In genomic region chr2:239559417-239560261, GRCh38 we compare ENCODE assay signal across 27 cellular contexts.
"Had no signal": no experiment of that assay in that cellular context is flagged by ENCODE, and none has a peak within 500 bp of the region (broad histone marks: within the 10 kb centered on the region; RNA-seq: fewer than 3 reads in every experiment).

No MANE protein-coding gene starts in this region.

- H3K36me3 ChIP-seq: breast epithelium, gastrocnemius medialis, right atrium auricular region, tibial nerve had no signal

- H3K4me3 ChIP-seq: breast epithelium, dorsolateral prefrontal cortex, gastrocnemius medialis, hepatocyte, right atrium auricular region, tibial nerve had no signal

- H3K27ac ChIP-seq: breast epithelium, dorsolateral prefrontal cortex, gastrocnemius medialis, hepatocyte, parathyroid adenoma, right atrium auricular region, tibial nerve, VCaP had no signal

- H3K36me3 Mint-ChIP-seq: activated CD4-positive, alpha-beta memory T cell treated with anti-CD3 and anti-CD28 coated beads for 36 hours; activated naive CD4-positive, alpha-beta T cell treated with anti-CD3 and anti-CD28 coated beads, Interleukin-2, amount 50 U/mL, for 72 hours; mesothelial cell of epicardium; naive B cell; T-cell had no signal

- H3K27me3 ChIP-seq: dorsolateral prefrontal cortex, gastrocnemius medialis, right atrium auricular region, tibial nerve had no signal

- H3K27ac Mint-ChIP-seq: activated CD4-positive, alpha-beta memory T cell treated with anti-CD3 and anti-CD28 coated beads for 36 hours; activated CD4-positive, alpha-beta T cell treated with anti-CD3 and anti-CD28 coated beads, Interleukin-2, amount 10 ng/mL, durations not matched to agents 24 days and 14 days; activated naive CD4-positive, alpha-beta T cell treated with anti-CD3 and anti-CD28 coated beads, Interleukin-2, amount 50 U/mL, for 72 hours; activated T-helper 17 cell treated with anti-CD3 and anti-CD28 coated beads, Interleukin-2, amount 50 U/mL, for 72 hours; mesothelial cell of epicardium; naive B cell; T-cell; T-helper 2 cell treated with Interferon-gamma antibody and Interleukin-4, amounts not matched to agents 5 μg/mL and 100 μg/mL, for 36 hours had no signal

- H3K4me1 ChIP-seq: breast epithelium, gastrocnemius medialis, parathyroid adenoma, right atrium auricular region had no signal

- H3K4me3 Mint-ChIP-seq: activated CD4-positive, alpha-beta memory T cell treated with anti-CD3 and anti-CD28 coated beads for 36 hours; activated CD4-positive, alpha-beta T cell treated with anti-CD3 and anti-CD28 coated beads, Interleukin-2, amount 10 ng/mL, durations not matched to agents 24 days and 14 days; activated T-helper 17 cell treated with anti-CD3 and anti-CD28 coated beads, Interleukin-2, amount 50 U/mL, for 72 hours; mesothelial cell of epicardium; naive B cell; neural crest cell; T-cell; T-helper 2 cell treated with Interferon-gamma antibody and Interleukin-4, amounts not matched to agents 5 μg/mL and 100 μg/mL, for 36 hours had no signal

- H3K4me1 Mint-ChIP-seq: activated CD4-positive, alpha-beta T cell treated with anti-CD3 and anti-CD28 coated beads, Interleukin-2, amount 10 ng/mL, durations not matched to agents 24 days and 14 days; activated T-helper 17 cell treated with anti-CD3 and anti-CD28 coated beads, Interleukin-2, amount 50 U/mL, for 72 hours; mesothelial cell of epicardium; naive B cell; neural crest cell had no signal

- H3K9me3 ChIP-seq: breast epithelium, gastrocnemius medialis, right atrium auricular region, tibial nerve had no signal

- H3K9me3 Mint-ChIP-seq: activated CD4-positive, alpha-beta memory T cell treated with anti-CD3 and anti-CD28 coated beads for 36 hours; activated CD4-positive, alpha-beta T cell treated with anti-CD3 and anti-CD28 coated beads, Interleukin-2, amount 10 ng/mL, durations not matched to agents 24 days and 14 days; activated naive CD4-positive, alpha-beta T cell treated with anti-CD3 and anti-CD28 coated beads, Interleukin-2, amount 50 U/mL, for 72 hours; activated T-helper 17 cell treated with anti-CD3 and anti-CD28 coated beads, Interleukin-2, amount 50 U/mL, for 72 hours; mesothelial cell of epicardium; neural crest cell; T-cell; T-helper 2 cell treated with Interferon-gamma antibody and Interleukin-4, amounts not matched to agents 5 μg/mL and 100 μg/mL, for 36 hours had no signal

- DNase-seq: activated CD4-positive, alpha-beta memory T cell treated with anti-CD3 and anti-CD28 coated beads for 36 hours; activated CD4-positive, alpha-beta T cell treated with anti-CD3 and anti-CD28 coated beads, Interleukin-2, amount 10 ng/mL, durations not matched to agents 24 days and 14 days; activated CD8-positive, alpha-beta memory T cell treated with anti-CD3 and anti-CD28 coated beads, Interleukin-2, amount 50 U/mL, for 4 hours; activated gamma-delta T cell treated with Interleukin-2 at 50 U/mL for 16 hours; activated T-cell treated with anti-CD3 and anti-CD28 coated beads, Interleukin-2, amount 50 U/mL, for 1 hour; dorsolateral prefrontal cortex; effector memory CD4-positive, alpha-beta T cell; gastrocnemius medialis; islet precursor cell; left ventricle myocardium superior; mammary epithelial cell; naive B cell; occipital lobe; stimulated activated CD4-positive, alpha-beta T cell treated with anti-CD3 and anti-CD28 coated beads, Interleukin-2, amount 100 ng/mL, for 48 hours; stimulated activated naive CD4-positive, alpha-beta T cell treated with Interleukin-2 at 50 U/mL for 16 hours; T-cell had no signal

- ATAC-seq: activated naive CD4-positive, alpha-beta T cell treated with anti-CD3 and anti-CD28 coated beads, Interleukin-2, amount 50 U/mL, for 72 hours; activated T-helper 17 cell treated with anti-CD3 and anti-CD28 coated beads, Interleukin-2, amount 50 U/mL, for 72 hours; gastrocnemius medialis; left ventricle myocardium superior; T-cell had no signal
